In genomic region chr10:102729090-102730026, GRCh38 we compare ENCODE assay signal across 8 cellular contexts. TPM values are rescaled to one million over a fixed set of nuclear protein-coding genes. Genes with fewer than 3 reads are reported as not detected.
A peak's percentile ranks its signal among the peaks of the same experiment; 100 is the strongest.
DNase-seq lines count a peak whose midpoint lies in the region; ATAC-seq lines count a peak whose summit lies in the region.

No MANE protein-coding gene starts in this region.

- ATAC-seq in left ventricle myocardium superior (peak; percentile 95), HG02763 (IDR thresholded peaks at IDR 0.05; ENCODE audit: unreplicated experiment) (no peak), HG03039 (IDR thresholded peaks at IDR 0.05; ENCODE audit: unreplicated experiment) (no peak)

- DNase-seq in Daoy (ENCODE audit: low read depth) (peak; percentile 72), HuH-7.5 (ENCODE audit: low spot score) (peak; percentile 70), SW480 (ENCODE audit: low spot score) (peak; percentile 61), amniotic epithelial cell (ENCODE audit: low read depth) (peak; percentile 66), left ventricle myocardium superior (peak; percentile 93), putamen (ENCODE audit: low spot score) (peak; percentile 73)

- intact Hi-C loops in left ventricle myocardium superior (cut with micrococcal nuclease) = loop anchor here (5.0 kb wide), 1 partner anchor 173 kb away; no protein-coding TSS in a partner anchor

RNA-seq across cellular contexts. Expression of gene WBP1L, which starts 14.4 kb away (rescaled TPM):
- 6.8 and 10.9 TPM in 2 replicates for total RNA-seq in Daoy (2014; rRNA removed; shearing (Covaris generic))
- total RNA-seq in left ventricle myocardium superior = 22.4 TPM

RNA-seq across cellular contexts. Expression of gene SFXN2, which starts 14.9 kb away (rescaled TPM):
- 0.89 and 5.5 TPM in 2 replicates for total RNA-seq in Daoy (2014; rRNA removed; shearing (Covaris generic))
- total RNA-seq in left ventricle myocardium superior = 1.5 TPM

RNA-seq across cellular contexts. Expression of gene ARL3, which starts 15.2 kb away (rescaled TPM):
- total RNA-seq in Daoy (2014; rRNA removed; shearing (Covaris generic)) = 5.9 and 9.0 TPM in 2 replicates
- total RNA-seq in left ventricle myocardium superior = 13.6 TPM
